8 cellular contexts compared by ENCODE assay signal in genomic region chr6:75932067-75932466, GRCh38.
DNase-seq lines count a peak whose midpoint lies in the region; ATAC-seq and TF ChIP-seq lines count a peak whose summit lies in the region.

No MANE protein-coding gene starts in this region.

- H3K4me3 ChIP-seq in AG09309 (ENCODE audit: control insufficient read depth, low read depth, low read length), result no peak overlapping the region

- DNase-seq in AG09309 (ENCODE audit: low read depth) (no peak), NCI-H345 (lab: John Stamatoyannopoulos, UW) (peak; percentile 36), dermis blood vessel endothelial cell (peak; percentile 47), renal cortical epithelial cell (ENCODE audit: low read depth) (peak; percentile 36), HPDE6-E6E7 (ENCODE audit: extremely low spot score) (no peak), NCI-H2171 treated with DMSO at 0.1 percent for 48 hours (lab: John Stamatoyannopoulos, UW) (no peak), T-helper 1 cell (no peak)

- peak; percentile 38 for ATAC-seq in GM18870 (IDR thresholded peaks at IDR 0.05; ENCODE audit: unreplicated experiment)

- peak; percentile 30 for TF ChIP-seq CTCF in AG09309 (IDR thresholded peaks at IDR 0.05; ENCODE audit: control insufficient read depth, insufficient read depth, low read depth, low read length, missing control alignments)

Comparison
In these comparisons a context has a peak if more than half of its experiments do, and no peak if none do; other contexts are left out.
1. DNase-seq: peak in NCI-H345 (single experiment), dermis blood vessel endothelial cell (single experiment) and renal cortical epithelial cell (single experiment); none in AG09309 (single experiment), HPDE6-E6E7 (single experiment), NCI-H2171 treated with DMSO at 0.1 percent for 48 hours (single experiment) and T-helper 1 cell (0 of 5).